ENCODE assay signal across 31 cellular contexts in genomic region chr19:5738423-5738822, GRCh38. TPM values are rescaled to one million over a fixed set of nuclear protein-coding genes. Genes with fewer than 3 reads are reported as not detected.
DNase-seq lines count a peak whose midpoint lies in the region; ATAC-seq, FAIRE-seq and TF ChIP-seq lines count a peak whose summit lies in the region.
"Had no signal": no experiment of that assay in that cellular context is flagged by ENCODE, and none has a peak within 500 bp of the region (broad histone marks: within the 10 kb centered on the region; RNA-seq: fewer than 3 reads in every experiment).

No MANE protein-coding gene starts in this region.

- H4K8ac ChIP-seq in IMR-90 (ENCODE audit: low read depth in 2 of 2, low read length in 2 of 2) = no peak overlapping the region

- no peak overlapping the region for H2BK15ac ChIP-seq in IMR-90 (ENCODE audit: low read depth, low read length)

- H2BK5ac ChIP-seq in IMR-90 (ENCODE audit: low read depth, low read length, poor library complexity, severe bottlenecking) = no peak overlapping the region

- no peak overlapping the region for H3K18ac ChIP-seq in IMR-90 (ENCODE audit: low read depth, low read length)

- no peak for TF ChIP-seq RAD21 in IMR-90 (IDR thresholded peaks at IDR 0.05; ENCODE audit: low read length)

- no peak overlapping the region for H4K91ac ChIP-seq in IMR-90 (ENCODE audit: insufficient read depth, low read depth, low read length)

- H3K23ac ChIP-seq in IMR-90 (ENCODE audit: low read depth, low read length) = no peak overlapping the region

- no peak overlapping the region for H2BK120ac ChIP-seq in IMR-90 (ENCODE audit: low read depth, low read length)

- H3K27me3 ChIP-seq in IMR-90 (ENCODE audit: control insufficient read depth, insufficient read depth, low read length) (no peaks in the 10 kb centered on the region), prostate gland (replicated peaks; ENCODE audit: insufficient read depth) (no peaks in the 10 kb centered on the region)
- H3K27me3 ChIP-seq: cardiac muscle cell, colonic mucosa, SJSA1, tibial nerve had no signal

- DNase-seq in Caki2 (ENCODE audit: low read depth) = peak; percentile 41
- DNase-seq in IMR-90 = no peak
- peak; percentile 2 to 37 for DNase-seq in cardiac fibroblast (ENCODE audit: low read depth in 2 of 2)
- peak; percentile 77 for DNase-seq in kidney
- DNase-seq in DMS 273 (lab: John Stamatoyannopoulos, UW; ENCODE audit: unreplicated experiment) = no peak
- DNase-seq in prostate gland (ENCODE audit: low spot score) = no peak
- DNase-seq in NCI-H82 (lab: John Stamatoyannopoulos, UW) = no peak
- DNase-seq in stimulated activated CD4-positive, alpha-beta T cell treated with anti-CD3 and anti-CD28 coated beads, Interleukin-4, amount 100 ng/mL, for 1 hour = no peak
- DNase-seq: activated CD4-positive, alpha-beta T cell treated with anti-CD3 and anti-CD28 coated beads for 48 hours; activated effector memory CD4-positive, alpha-beta T cell treated with anti-CD3 and anti-CD28 coated beads, Interleukin-2, amount 50 U/mL, for 16 hours; activated T-cell treated with anti-CD3 and anti-CD28 coated beads, Interleukin-2, amount 50 U/mL, for 1 hour; anterior cingulate cortex; CD4-positive, alpha-beta memory T cell; colonic mucosa; DMS153; effector CD4-positive, alpha-beta T cell; head of caudate nucleus; NCI-H446 treated with DMSO at 0.1 percent for 48 hours; NCI-H774; T1000 had no signal

- no peak overlapping the region for H4K5ac ChIP-seq in IMR-90 (ENCODE audit: low read depth, low read length)

- no TSS peak for BruUV-seq in IMR-90 (replicated peaks; lab: Mats Ljungman, UMichigan)

- H4K20me1 ChIP-seq in IMR-90 (ENCODE audit: insufficient read depth, low read length) = no peaks in the 10 kb centered on the region

- H3K27ac ChIP-seq in IMR-90 (ENCODE audit: insufficient read depth, low read length) (no peak overlapping the region), kidney (ENCODE audit: low read depth in 2 of 2, low read length in 2 of 2) (no peak overlapping the region), prostate gland (no peak overlapping the region)
- H3K27ac ChIP-seq: cardiac muscle cell, colonic mucosa, SJSA1, tibial nerve had no signal

- no peaks in the 10 kb centered on the region for H3K4me1 ChIP-seq in IMR-90 (ENCODE audit: control insufficient read depth, insufficient read depth, low read length)
- no peaks in the 10 kb centered on the region for H3K4me1 ChIP-seq in kidney (ENCODE audit: control insufficient read depth in 1 of 2, insufficient read depth in 1 of 2, low read depth in 1 of 2, low read length in 2 of 2)
- no peaks in the 10 kb centered on the region for H3K4me1 ChIP-seq in prostate gland (replicated peaks)
- H3K4me1 ChIP-seq: colonic mucosa, SJSA1, tibial nerve had no signal

- TF ChIP-seq POLR2A in IMR-90 (IDR thresholded peaks at IDR 0.05; ENCODE audit: low read depth, low read length) (no peak), prostate gland (IDR thresholded peaks at IDR 0.05) (no peak)

- CTCF ChIA-PET in IMR-90 (lab: Yijun Ruan, JAX) = no interaction called here

- in situ Hi-C loops in Caki2 (cut with HindIII; ENCODE audit: low pct_unique_long_range_greater_than_20kb, low sequenced_read_pairs) = no loop called here
- in situ Hi-C loops in IMR-90 (cut with MboI; ENCODE audit: low sequenced_read_pairs) = no loop called here

- WGBS in IMR-90 (ENCODE audit: extremely low coverage in 2 of 2, insufficient read length in 1 of 2), 2 experiments = 70% methylated on average over 2 of the region's 8 CpGs; no CpG with 5 or more reads in 1 of the 2 experiments
- WGBS in prostate gland = 77% methylated on average over 8 of the region's 8 CpGs

- no peak overlapping the region for H3K56ac ChIP-seq in IMR-90 (ENCODE audit: extremely low read depth, insufficient read depth, low read length)

- POLR2A ChIA-PET in IMR-90 (lab: Charles Lee; ENCODE audit: unreplicated experiment) = no interaction called here

- H3K9ac ChIP-seq in IMR-90 (ENCODE audit: low read depth, low read length) (no peak overlapping the region), kidney (ENCODE audit: low read length in 2 of 2) (no peak overlapping the region)

- no peak overlapping the region for H2AK5ac ChIP-seq in IMR-90 (ENCODE audit: low read depth, low read length)

- H2AK9ac ChIP-seq in IMR-90 (replicated peaks; ENCODE audit: low read depth, low read length, poor library complexity) = no peak overlapping the region

- intact Hi-C loops in IMR-90 (cut with micrococcal nuclease) = no loop called here
- intact Hi-C loops in kidney (cut with DNase I) = no loop called here
- intact Hi-C loops in prostate gland (cut with DNase I) = no loop called here

- H3K9me1 ChIP-seq in IMR-90 (ENCODE audit: insufficient read depth, low read length) = peaks cover 3% of the 10 kb centered on the region; the same call in 1 of the 2 replicates

- H3K36me3 ChIP-seq in IMR-90 (ENCODE audit: control insufficient read depth, insufficient read depth, low read length) (no peaks in the 10 kb centered on the region), kidney (ENCODE audit: control insufficient read depth in 1 of 2, insufficient read depth in 2 of 2, low read length in 2 of 2) (no peaks in the 10 kb centered on the region), prostate gland (no peaks in the 10 kb centered on the region)
- H3K36me3 ChIP-seq: cardiac muscle cell, colonic mucosa, SJSA1, tibial nerve had no signal

- no peak overlapping the region for H3K4me3 ChIP-seq in IMR-90 (ENCODE audit: insufficient read depth, low read depth, low read length)
- H3K4me3 ChIP-seq in cardiac fibroblast (replicated peaks in 1 of 2; ENCODE audit: low read depth in 2 of 2, low read length in 2 of 2) = no peak overlapping the region
- H3K4me3 ChIP-seq in kidney (ENCODE audit: low read length in 2 of 2) = no peak overlapping the region
- no peak overlapping the region for H3K4me3 ChIP-seq in prostate gland
- H3K4me3 ChIP-seq: cardiac muscle cell, colonic mucosa, lung, SJSA1, tibial nerve had no signal

- no peak overlapping the region for H2AFZ ChIP-seq in IMR-90 (replicated peaks; ENCODE audit: low read length, poor library complexity)

- H3K9me3 ChIP-seq in IMR-90 (ENCODE audit: control insufficient read depth, insufficient read depth, low read length) (no peaks in the 10 kb centered on the region), kidney (ENCODE audit: control insufficient read depth in 1 of 2, low read length in 2 of 2) (no peaks in the 10 kb centered on the region), prostate gland (no peaks in the 10 kb centered on the region)
- H3K9me3 ChIP-seq: colonic mucosa, SJSA1 had no signal

- dilution Hi-C loops in IMR-90 (cut with HindIII; ENCODE audit: low sequenced_read_pairs, unreplicated experiment) = no loop called here

- no peak overlapping the region for H3K14ac ChIP-seq in IMR-90 (replicated peaks; ENCODE audit: low read depth, low read length)

- H3K4ac ChIP-seq in IMR-90 (ENCODE audit: low read depth, low read length) = no peak overlapping the region

- no peak overlapping the region for H2BK20ac ChIP-seq in IMR-90 (ENCODE audit: low read depth, low read length)

- FAIRE-seq in kidney (lab: Jason Lieb, UNC) = no peak

- TF ChIP-seq CTCF in IMR-90 (conservative IDR thresholded peaks at IDR 0.05; ENCODE audit: low read depth, low read length) = no peak
- TF ChIP-seq CTCF in cardiac fibroblast (IDR thresholded peaks at IDR 0.05; ENCODE audit: low read depth, low read length) = no peak
- no peak for TF ChIP-seq CTCF in kidney (IDR thresholded peaks at IDR 0.05; ENCODE audit: borderline replicate concordance, extremely low read depth, insufficient read depth)
- no peak for TF ChIP-seq CTCF in prostate gland (IDR thresholded peaks at IDR 0.05)

- H3K4me2 ChIP-seq in IMR-90 (ENCODE audit: low read depth, low read length) = no peak overlapping the region

- ATAC-seq in IMR-90 (ENCODE audit: low read depth) = no peak; the same call in 1 of the 2 replicates
- ATAC-seq: stimulated activated effector memory CD8-positive, alpha-beta T cell treated with anti-CD3 and anti-CD28 coated beads, Interleukin-12 subunit alpha, Interleukin-12 subunit beta, amount 100 ng/mL, for 72 hours had no signal

- H3K79me1 ChIP-seq in IMR-90 (ENCODE audit: low read depth in 1 of 2, low read length in 2 of 2) = no peaks in the 10 kb centered on the region

RNA-seq across cellular contexts. Expression of gene CATSPERD, which starts 18.0 kb away (rescaled TPM):
- total RNA-seq in Caki2 (2014; rRNA removed; shearing (Covaris generic); ENCODE audit: low replicate concordance) = not detected in 2 replicates
- total RNA-seq in IMR-90 (2012; rRNA removed) = not detected in 2 replicates
- polyA plus RNA-seq in IMR-90 (2012; rRNA removed) = not detected in 2 replicates
- not detected in 2 replicates for polyA plus RNA-seq in IMR-90 (2012; cell fraction: cytosol; rRNA removed)
- not detected in 2 replicates for polyA plus RNA-seq in IMR-90 (2012; cell fraction: nucleus; rRNA removed; ENCODE audit: low replicate concordance)
- total RNA-seq in kidney = not detected
- polyA plus RNA-seq in kidney (ENCODE audit: insufficient read depth, low read depth, low replicate concordance) = not detected
- total RNA-seq in prostate gland = 1 to 10 TPM in 1 of 2 donors, not detected in 1; 1.4 TPM
- total RNA-seq: A673; cardiac muscle cell; CD4-positive, alpha-beta memory T cell; colonic mucosa; G401; kidney epithelial cell; mucosa of gallbladder; omental fat pad; pulmonary artery endothelial cell; SJSA1; tibial nerve had no signal
- polyA plus RNA-seq: cardiac muscle cell; CD4-positive, alpha-beta memory T cell had no signal

RNA-seq across cellular contexts. Expression of gene LONP1, which starts 18.5 kb away (rescaled TPM):
- 210 and 213 TPM in 2 replicates for total RNA-seq in Caki2 (2014; rRNA removed; shearing (Covaris generic); ENCODE audit: low replicate concordance)
- total RNA-seq in IMR-90 (2012; rRNA removed) (64.2 and 70.3 TPM in 2 replicates), kidney (67.1 TPM), prostate gland (100 to 1,000 TPM in 1 of 2 donors, 10 to 100 TPM in 1; 62.7 to 120 TPM)
- polyA plus RNA-seq in IMR-90 (2012; rRNA removed) (90.9 and 93.2 TPM in 2 replicates), kidney (ENCODE audit: insufficient read depth, low read depth, low replicate concordance) (71.5 TPM)
- polyA plus RNA-seq in IMR-90 (2012; cell fraction: cytosol; rRNA removed) = 75.7 and 144 TPM in 2 replicates
- 158 and 371 TPM in 2 replicates for polyA plus RNA-seq in IMR-90 (2012; cell fraction: nucleus; rRNA removed; ENCODE audit: low replicate concordance)

RNA-seq across cellular contexts. Expression of gene PRR22, which starts 46.1 kb away (rescaled TPM):
- 0.47 and 4.6 TPM in 2 replicates for total RNA-seq in Caki2 (2014; rRNA removed; shearing (Covaris generic); ENCODE audit: low replicate concordance)
- total RNA-seq in IMR-90 (2012; rRNA removed) = 0.28 TPM in 1 of 2 replicates, not detected in the other
- polyA plus RNA-seq in IMR-90 (2012; rRNA removed) = 0.92 and 1.6 TPM in 2 replicates
- polyA plus RNA-seq in IMR-90 (2012; cell fraction: cytosol; rRNA removed) = 0.21 and 0.41 TPM in 2 replicates
- polyA plus RNA-seq in IMR-90 (2012; cell fraction: nucleus; rRNA removed; ENCODE audit: low replicate concordance) = 4.7 and 15.1 TPM in 2 replicates
- 4.2 TPM for total RNA-seq in kidney
- 4.1 TPM for polyA plus RNA-seq in kidney (ENCODE audit: insufficient read depth, low read depth, low replicate concordance)
- total RNA-seq in prostate gland = 1 to 10 TPM; 1.6 to 6.8 TPM
- polyA plus RNA-seq: CD4-positive, alpha-beta memory T cell had no signal

RNA-seq across cellular contexts. Expression of gene RPL36, which starts 48.3 kb away (rescaled TPM):
- 598 and 658 TPM in 2 replicates for total RNA-seq in Caki2 (2014; rRNA removed; shearing (Covaris generic); ENCODE audit: low replicate concordance)
- total RNA-seq in IMR-90 (2012; rRNA removed) (232 and 251 TPM in 2 replicates), kidney (564 TPM), prostate gland (1,000 to 10,000 TPM in 1 of 2 donors, 100 to 1,000 TPM in 1; 628 to 1,303 TPM)
- polyA plus RNA-seq in IMR-90 (2012; rRNA removed) (757 and 1,037 TPM in 2 replicates), kidney (ENCODE audit: insufficient read depth, low read depth, low replicate concordance) (1,593 TPM)
- 423 and 828 TPM in 2 replicates for polyA plus RNA-seq in IMR-90 (2012; cell fraction: cytosol; rRNA removed)
- 216 and 218 TPM in 2 replicates for polyA plus RNA-seq in IMR-90 (2012; cell fraction: nucleus; rRNA removed; ENCODE audit: low replicate concordance)

RNA-seq across cellular contexts. Expression of gene DUS3L, which starts 52.5 kb away (rescaled TPM):
- total RNA-seq in Caki2 (2014; rRNA removed; shearing (Covaris generic); ENCODE audit: low replicate concordance) = 62.3 and 81.2 TPM in 2 replicates
- total RNA-seq in IMR-90 (2012; rRNA removed) (12.4 and 14.2 TPM in 2 replicates), kidney (37.6 TPM), prostate gland (10 to 100 TPM; 43.8 to 57.5 TPM)
- polyA plus RNA-seq in IMR-90 (2012; rRNA removed) (21.3 and 25.6 TPM in 2 replicates), kidney (ENCODE audit: insufficient read depth, low read depth, low replicate concordance) (18.1 TPM)
- 18.7 and 45.2 TPM in 2 replicates for polyA plus RNA-seq in IMR-90 (2012; cell fraction: cytosol; rRNA removed)
- polyA plus RNA-seq in IMR-90 (2012; cell fraction: nucleus; rRNA removed; ENCODE audit: low replicate concordance) = 102 and 228 TPM in 2 replicates

Comparison
In these comparisons a context has a peak if more than half of its experiments do, and no peak if none do; other contexts are left out.
1. DNase-seq: peak in Caki2 (single experiment), cardiac fibroblast (2 of 2) and kidney (single experiment); none in IMR-90 (single experiment), DMS 273 (single experiment), prostate gland (single experiment), NCI-H82 (single experiment) and stimulated activated CD4-positive, alpha-beta T cell treated with anti-CD3 and anti-CD28 coated beads, Interleukin-4, amount 100 ng/mL, for 1 hour (single experiment).